7 cellular contexts compared by ENCODE assay signal in genomic region chr15:61227269-61228024, GRCh38. TPM values are rescaled to one million over a fixed set of nuclear protein-coding genes. Genes with fewer than 3 reads are reported as not detected.
DNase-seq lines count a peak whose midpoint lies in the region; ATAC-seq and TF ChIP-seq lines count a peak whose summit lies in the region.

No MANE protein-coding gene starts in this region.

- in situ Hi-C loops in G401 (cut with HindIII; ENCODE audit: low sequenced_read_pairs), result no loop called here

- no peak overlapping the region for H3K27ac Mint-ChIP-seq in chondrocyte (ENCODE audit: unreplicated experiment)

- H3K36me3 Mint-ChIP-seq in chondrocyte (ENCODE audit: low read depth), result no peaks in the 10 kb centered on the region

- no peaks in the 10 kb centered on the region for H3K9me3 Mint-ChIP-seq in chondrocyte (ENCODE audit: low read depth)

- peak overlapping the region; percentile 71 for H3K4me3 Mint-ChIP-seq in chondrocyte (ENCODE audit: unreplicated experiment)

- ATAC-seq in GM18858 (IDR thresholded peaks at IDR 0.05; ENCODE audit: unreplicated experiment) (no peak), GM18502 (IDR thresholded peaks at IDR 0.05; ENCODE audit: poor library complexity, unreplicated experiment) (no peak)

- peak; percentile 80 for DNase-seq in G401 (ENCODE audit: low spot score)
- DNase-seq in NCI-H1694 treated with DMSO at 0.1 percent for 48 hours (lab: John Stamatoyannopoulos, UW), result peak; percentile 30
- no peak for DNase-seq in chondrocyte (ENCODE audit: low spot score)
- DNase-seq in left kidney (ENCODE audit: low read depth, low spot score), result peak; percentile 83

- TF ChIP-seq CTCF in chondrocyte (IDR thresholded peaks at IDR 0.05), result no peak

- peaks cover 20% of the 10 kb centered on the region for H3K27me3 Mint-ChIP-seq in chondrocyte (ENCODE audit: low read depth)

- H3K27ac ChIP-seq in temporal lobe (ENCODE audit: low read depth, low read length), result peak overlapping the region; percentile 57

- peaks cover 13% of the 10 kb centered on the region for H3K4me1 Mint-ChIP-seq in chondrocyte (ENCODE audit: low read depth)

RNA-seq across cellular contexts. Expression of gene RORA, which starts 1.7 kb away (rescaled TPM):
- total RNA-seq in G401 (2014; rRNA removed; shearing (Covaris generic)), result 0.31 and 2.4 TPM in 2 replicates
- total RNA-seq in chondrocyte, result 12.9 to 22.7 TPM (median 13.7 TPM) in 3 replicates
- 15.5 TPM for total RNA-seq in temporal lobe
